In genomic region chr2:17804358-17804757, GRCh38 we compare ENCODE assay signal across 11 cellular contexts.
DNase-seq lines count a peak whose midpoint lies in the region; ATAC-seq and TF ChIP-seq lines count a peak whose summit lies in the region.
"Had no signal": no experiment of that assay in that cellular context is flagged by ENCODE, and none has a peak within 500 bp of the region (broad histone marks: within the 10 kb centered on the region; RNA-seq: fewer than 3 reads in every experiment).

No MANE protein-coding gene starts in this region.

- no peak overlapping the region for H3K4me3 Mint-ChIP-seq in nephron progenitor cell

- H3K4me1 Mint-ChIP-seq in nephron progenitor cell = peaks cover 51% of the 10 kb centered on the region

- no peaks in the 10 kb centered on the region for H3K9me3 Mint-ChIP-seq in nephron progenitor cell

- no peaks in the 10 kb centered on the region for H3K27me3 Mint-ChIP-seq in nephron progenitor cell (ENCODE audit: low read depth, poor library complexity)

- no peak for DNase-seq in nephron progenitor cell
- DNase-seq in stimulated activated CD4-positive, alpha-beta T cell treated with anti-CD3 and anti-CD28 coated beads, Interleukin-2, amount 100 ng/mL, for 48 hours = no peak
- DNase-seq in activated CD8-positive, alpha-beta memory T cell treated with anti-CD3 and anti-CD28 coated beads for 24 hours = no peak
- no peak for DNase-seq in stimulated activated CD4-positive, alpha-beta T cell treated with anti-CD3 and anti-CD28 coated beads, Interleukin-2, amount 100 ng/mL, for 24 hours
- DNase-seq: activated gamma-delta T cell, NCI-H345, posterior cingulate gyrus had no signal

- peak overlapping the region; percentile 89 for H3K27ac Mint-ChIP-seq in nephron progenitor cell

- ATAC-seq in GM18907 (IDR thresholded peaks at IDR 0.05; ENCODE audit: unreplicated experiment) (peak; percentile 65), HG02588 (IDR thresholded peaks at IDR 0.05; ENCODE audit: unreplicated experiment) (peak; percentile 62), HG03565 (IDR thresholded peaks at IDR 0.05; ENCODE audit: unreplicated experiment) (peak; percentile 66), HG02840 (IDR thresholded peaks at IDR 0.05; ENCODE audit: low FRiP score, unreplicated experiment) (no peak)

- H3K36me3 Mint-ChIP-seq in nephron progenitor cell (ENCODE audit: low read depth) = no peaks in the 10 kb centered on the region

- no peak for TF ChIP-seq CTCF in nephron progenitor cell (IDR thresholded peaks at IDR 0.05)
